12 cellular contexts compared by ENCODE assay signal in the genomic region with DNA sequence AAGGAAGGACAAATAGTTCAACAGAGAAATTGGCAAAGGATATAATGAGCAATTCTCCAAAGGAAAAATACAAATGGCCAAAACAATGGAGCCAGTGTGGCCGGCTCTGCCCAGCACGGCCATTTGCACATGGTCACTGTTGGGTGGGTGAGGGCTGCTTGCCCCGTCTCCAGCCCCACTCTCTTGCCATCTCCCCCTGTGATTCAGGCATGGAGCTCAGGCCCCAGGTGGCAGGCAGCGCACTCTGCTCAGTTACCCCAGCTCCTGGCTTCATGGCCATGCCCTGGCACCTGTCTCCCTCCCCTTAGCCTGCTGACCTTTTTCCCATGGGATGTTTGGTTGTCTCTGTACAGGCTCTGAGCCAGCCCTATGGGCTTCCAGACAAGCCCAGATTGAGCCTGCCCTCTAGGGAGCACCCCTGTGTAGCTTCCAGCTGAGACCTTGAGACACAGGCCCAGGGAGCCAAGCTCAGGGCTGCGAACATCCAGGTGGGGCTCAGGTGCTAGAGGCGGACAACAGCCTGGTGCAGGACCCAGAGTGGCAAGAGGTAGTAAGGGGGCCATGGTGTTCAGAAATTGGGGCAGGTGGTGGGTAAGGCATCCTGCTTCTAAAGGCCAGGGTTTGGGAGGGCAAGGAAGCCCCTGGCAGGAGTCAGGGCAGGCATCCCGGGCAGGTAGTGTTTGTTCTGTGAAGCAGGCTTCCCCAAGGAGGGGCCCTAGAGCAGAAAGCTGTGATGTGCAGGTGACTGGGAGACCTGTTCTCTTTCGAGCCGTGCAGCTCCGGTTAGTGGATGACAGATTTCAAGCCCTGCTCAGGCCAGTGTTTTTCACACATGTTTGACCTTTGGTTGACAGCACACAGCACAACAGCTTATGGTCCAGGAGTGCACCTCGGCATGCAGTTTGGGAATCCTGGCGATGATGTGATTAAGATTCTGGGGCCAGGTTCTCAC. TPM values are rescaled to one million over a fixed set of nuclear protein-coding genes. Genes with fewer than 3 reads are reported as not detected.
DNase-seq lines count a peak whose midpoint lies in the region; ATAC-seq and TF ChIP-seq lines count a peak whose summit lies in the region.
"Had no signal": no experiment of that assay in that cellular context is flagged by ENCODE, and none has a peak within 500 bp of the region (broad histone marks: within the 10 kb centered on the region; RNA-seq: fewer than 3 reads in every experiment).

No MANE protein-coding gene starts in this region.

- POLR2A ChIA-PET in naive thymus-derived CD8-positive, alpha-beta T cell (lab: Charles Lee), result interaction anchor here (0.5 to 2.1 kb wide), 5 partner anchors 8 to 936 kb away, joined by 3 to 7 read pairs (median 3); no protein-coding TSS in a partner anchor

- 51 to 55% methylated on average over 12 of the region's 12 CpGs for WGBS in aorta, 2 donors

- no peaks in the 10 kb centered on the region for H3K9me3 Mint-ChIP-seq in natural killer cell treated with Interleukin-12 subunit alpha and Interleukin-12 subunit beta and Interleukin-15 and Interleukin-18, amount 100 ng/mL, for 72 hours
- no peaks in the 10 kb centered on the region for H3K9me3 Mint-ChIP-seq in natural killer cell
- H3K9me3 Mint-ChIP-seq in naive thymus-derived CD8-positive, alpha-beta T cell, result no peaks in the 10 kb centered on the region

- intact Hi-C loops in natural killer cell (cut with micrococcal nuclease) (no loop called here), dorsolateral prefrontal cortex (cut with DNase I) (no loop called here), aorta (cut with DNase I) (loop anchor here (2.0 to 5.0 kb wide), 3 partner anchors 17 to 68 kb away; no protein-coding TSS in a partner anchor)

- no peak overlapping the region for H3K4me3 Mint-ChIP-seq in natural killer cell treated with Interleukin-12 subunit alpha and Interleukin-12 subunit beta and Interleukin-15 and Interleukin-18, amount 100 ng/mL, for 72 hours
- H3K4me3 Mint-ChIP-seq in natural killer cell, result no peak overlapping the region
- peak overlapping the region in 1 of 10 donors; percentile 11 for H3K4me3 Mint-ChIP-seq in naive thymus-derived CD8-positive, alpha-beta T cell

- H3K27me3 ChIP-seq in dorsolateral prefrontal cortex, result no peaks in the 10 kb centered on the region
- H3K27me3 ChIP-seq in aorta (ENCODE audit: control insufficient read depth in 1 of 2, insufficient read depth in 2 of 2, low read length in 1 of 2), result no peaks in the 10 kb centered on the region
- H3K27me3 ChIP-seq: SJCRH30 had no signal

- H3K4me1 ChIP-seq in aorta (ENCODE audit: control insufficient read depth in 1 of 2, insufficient read depth in 2 of 2, low read length in 2 of 2), result peaks cover 0 to 4% of the 10 kb centered on the region in 2 donors

- H3K36me3 ChIP-seq in aorta (ENCODE audit: control insufficient read depth in 1 of 2, insufficient read depth in 2 of 2, low read length in 1 of 2), result no peaks in the 10 kb centered on the region
- H3K36me3 ChIP-seq: SJCRH30 had no signal

- no peaks in the 10 kb centered on the region for H3K27me3 Mint-ChIP-seq in natural killer cell treated with Interleukin-12 subunit alpha and Interleukin-12 subunit beta and Interleukin-15 and Interleukin-18, amount 100 ng/mL, for 72 hours
- no peaks in the 10 kb centered on the region for H3K27me3 Mint-ChIP-seq in natural killer cell (ENCODE audit: low read depth in 2 of 2)
- no peaks in the 10 kb centered on the region for H3K27me3 Mint-ChIP-seq in naive thymus-derived CD8-positive, alpha-beta T cell

- no peaks in the 10 kb centered on the region for H3K36me3 Mint-ChIP-seq in natural killer cell treated with Interleukin-12 subunit alpha and Interleukin-12 subunit beta and Interleukin-15 and Interleukin-18, amount 100 ng/mL, for 72 hours
- no peaks in the 10 kb centered on the region for H3K36me3 Mint-ChIP-seq in natural killer cell
- H3K36me3 Mint-ChIP-seq in naive thymus-derived CD8-positive, alpha-beta T cell, result peaks cover 5 to 12% (median 11%) of the 10 kb centered on the region in 3 donors

- H3K4me3 ChIP-seq in dorsolateral prefrontal cortex, result peak overlapping the region in 2 of 59 donors; percentile 15 to 30
- no peak overlapping the region for H3K4me3 ChIP-seq in aorta (ENCODE audit: low read length in 2 of 2)
- H3K4me3 ChIP-seq: SJCRH30 had no signal

- peak overlapping the region; percentile 71 to 100 (median 98) for H3K27ac ChIP-seq in dorsolateral prefrontal cortex
- peak overlapping the region in 1 of 2 donors; percentile 49 for H3K27ac ChIP-seq in aorta (ENCODE audit: low read depth in 1 of 2, low read length in 2 of 2)
- H3K27ac ChIP-seq: SJCRH30 had no signal

- H3K4me1 Mint-ChIP-seq in natural killer cell treated with Interleukin-12 subunit alpha and Interleukin-12 subunit beta and Interleukin-15 and Interleukin-18, amount 100 ng/mL, for 72 hours (ENCODE audit: low read depth in 2 of 2), result peaks cover 24 to 48% of the 10 kb centered on the region in 2 donors
- peaks cover 69 to 75% of the 10 kb centered on the region in 2 donors for H3K4me1 Mint-ChIP-seq in natural killer cell
- peaks cover 38 to 72% (median 48%) of the 10 kb centered on the region in 4 donors for H3K4me1 Mint-ChIP-seq in naive thymus-derived CD8-positive, alpha-beta T cell

- TF ChIP-seq CTCF in natural killer cell (IDR thresholded peaks at IDR 0.05) (no peak), dorsolateral prefrontal cortex (IDR thresholded peaks at IDR 0.05 in 54 of 56, conservative IDR thresholded peaks at IDR 0.05 in 2 of 56; ENCODE audit: low read depth in 1 of 56, partially characterized antibody in 56 of 56) (peak in 27 of 56 donors; percentile 7 to 45 (median 27))

- no peak for DNase-seq in natural killer cell treated with Interleukin-12 subunit alpha and Interleukin-12 subunit beta and Interleukin-15 and Interleukin-18, amount 100 ng/mL, for 72 hours (ENCODE audit: low spot score)
- DNase-seq in natural killer cell (no peak), dorsolateral prefrontal cortex (peak in 8 of 10 donors; percentile 66 to 83 (median 76)), aorta (peak; percentile 17 to 62), NCI-H526 treated with DMSO at 0.1 percent for 48 hours (lab: John Stamatoyannopoulos, UW) (no peak), NCI-H146 (lab: John Stamatoyannopoulos, UW) (no peak)
- DNase-seq in naive thymus-derived CD8-positive, alpha-beta T cell, result peak in 1 of 10 donors; percentile 32
- DNase-seq: activated CD4-positive, CD25-positive, alpha-beta regulatory T cell; activated T-cell treated with anti-CD3 and anti-CD28 coated beads for 4 hours; SJCRH30; small intestine had no signal

- H3K9me3 ChIP-seq in aorta (ENCODE audit: control insufficient read depth, low read length), result no peaks in the 10 kb centered on the region
- H3K9me3 ChIP-seq: SJCRH30 had no signal

- peak; percentile 17 to 29 for ATAC-seq in natural killer cell treated with Interleukin-12 subunit alpha and Interleukin-12 subunit beta and Interleukin-15 and Interleukin-18, amount 100 ng/mL, for 72 hours
- ATAC-seq in natural killer cell (no peak), aorta (ENCODE audit: low FRiP score) (no peak), GM18519 (IDR thresholded peaks at IDR 0.05; ENCODE audit: low FRiP score, unreplicated experiment) (no peak)
- ATAC-seq in naive thymus-derived CD8-positive, alpha-beta T cell, result no peak

- peak overlapping the region in 1 of 2 donors; percentile 12 for H3K27ac Mint-ChIP-seq in natural killer cell treated with Interleukin-12 subunit alpha and Interleukin-12 subunit beta and Interleukin-15 and Interleukin-18, amount 100 ng/mL, for 72 hours
- no peak overlapping the region for H3K27ac Mint-ChIP-seq in natural killer cell
- H3K27ac Mint-ChIP-seq in naive thymus-derived CD8-positive, alpha-beta T cell, result peak overlapping the region in 8 of 10 donors; percentile 1 to 91 (median 58)

RNA-seq across cellular contexts. Expression of a gene that starts 17.7 kb away (rescaled TPM):
- total RNA-seq in natural killer cell treated with Interleukin-12 subunit alpha and Interleukin-12 subunit beta and Interleukin-15 and Interleukin-18, amount 100 ng/mL, for 72 hours, result 10 to 100 TPM; 24.7 to 37.3 TPM
- total RNA-seq in natural killer cell, result 10 to 100 TPM; 24.4 to 47.0 (median 28.0) TPM
- total RNA-seq in dorsolateral prefrontal cortex, result 100 to 1,000 TPM in 47 of 120 experiments, 10 to 100 TPM in 73; 41.0 to 257 (median 86.5) TPM
- 10 to 100 TPM; 15.7 to 16.3 TPM for total RNA-seq in naive thymus-derived CD8-positive, alpha-beta T cell
- polyA plus RNA-seq in naive thymus-derived CD8-positive, alpha-beta T cell, result 1 to 10 TPM; 5.2 to 8.5 (median 8.2) TPM
- 10 to 100 TPM; 26.8 to 38.7 TPM for total RNA-seq in aorta
- polyA plus RNA-seq in aorta, result 10 to 100 TPM in 1 of 2 donors, 1 to 10 TPM in 1; 8.6 to 17.9 TPM

Comparison
In these comparisons a context has a peak if more than half of its experiments do, and no peak if none do; other contexts are left out.
1. ATAC-seq: peak in natural killer cell treated with Interleukin-12 subunit alpha and Interleukin-12 subunit beta and Interleukin-15 and Interleukin-18, amount 100 ng/mL, for 72 hours (2 of 2); none in natural killer cell (0 of 3), naive thymus-derived CD8-positive, alpha-beta T cell (0 of 2), aorta (single experiment) and GM18519 (single experiment).
2. DNase-seq: peak in dorsolateral prefrontal cortex (8 of 10) and aorta (2 of 2); none in natural killer cell treated with Interleukin-12 subunit alpha and Interleukin-12 subunit beta and Interleukin-15 and Interleukin-18, amount 100 ng/mL, for 72 hours (single experiment), natural killer cell (single experiment), NCI-H526 treated with DMSO at 0.1 percent for 48 hours (single experiment) and NCI-H146 (single experiment).
3. H3K27ac Mint-ChIP-seq: peak in naive thymus-derived CD8-positive, alpha-beta T cell (8 of 10); none in natural killer cell (0 of 2).
4. intact Hi-C loops: an anchor here in aorta (2.0 to 5.0 kb wide); none called in natural killer cell and dorsolateral prefrontal cortex.